Comparison of ENCODE assay signal across 8 cellular contexts in genomic region chr7:108497082-108497725, GRCh38. TPM values are rescaled to one million over a fixed set of nuclear protein-coding genes. Genes with fewer than 3 reads are reported as not detected.
DNase-seq lines count a peak whose midpoint lies in the region; ATAC-seq and TF ChIP-seq lines count a peak whose summit lies in the region.

No MANE protein-coding gene starts in this region.

- H3K9me3 ChIP-seq in right lobe of liver = no peaks in the 10 kb centered on the region

- no peaks in the 10 kb centered on the region for H3K4me1 ChIP-seq in right lobe of liver

- no peaks in the 10 kb centered on the region for H3K27me3 Mint-ChIP-seq in stimulated activated naive B cell treated with anti-CD40 and anti-IgM and Interleukin-4, amounts not matched to agents 10 μg/mL and 1 μg/mL and 100 μg/mL, for 72 hours

- intact Hi-C loops in right lobe of liver (cut with DNase I) = no loop called here

- H3K27ac Mint-ChIP-seq in stimulated activated naive B cell treated with anti-CD40 and anti-IgM and Interleukin-4, amounts not matched to agents 10 μg/mL and 1 μg/mL and 100 μg/mL, for 72 hours = no peak overlapping the region

- no peak for TF ChIP-seq POLR2A in right lobe of liver (IDR thresholded peaks at IDR 0.05)

- WGBS in right lobe of liver (ENCODE audit: insufficient coverage, low coverage, low lambda C conversion rate, missing lambda C conversion rate) = 88% methylated on average over 3 of the region's 3 CpGs

- no peak overlapping the region for H3K4me3 ChIP-seq in right lobe of liver

- H3K36me3 Mint-ChIP-seq in stimulated activated naive B cell treated with anti-CD40 and anti-IgM and Interleukin-4, amounts not matched to agents 10 μg/mL and 1 μg/mL and 100 μg/mL, for 72 hours = peaks cover 35 to 48% of the 10 kb centered on the region in 2 donors

- peaks cover 10 to 22% of the 10 kb centered on the region in 2 donors for H3K4me1 Mint-ChIP-seq in stimulated activated naive B cell treated with anti-CD40 and anti-IgM and Interleukin-4, amounts not matched to agents 10 μg/mL and 1 μg/mL and 100 μg/mL, for 72 hours

- ATAC-seq in HG02610 (IDR thresholded peaks at IDR 0.05; ENCODE audit: unreplicated experiment) = peak; percentile 83
- ATAC-seq in right lobe of liver = peak; percentile 77 to 86 (median 83)
- peak; percentile 64 to 67 for ATAC-seq in stimulated activated naive B cell treated with anti-CD40 and anti-IgM and Interleukin-4, amounts not matched to agents 10 μg/mL and 1 μg/mL and 100 μg/mL, for 72 hours (replicated peaks)

- no peak overlapping the region for H3K27ac ChIP-seq in right lobe of liver

- H3K27me3 ChIP-seq in right lobe of liver = no peaks in the 10 kb centered on the region

- peak; percentile 73 to 89 (median 86) for TF ChIP-seq CTCF in right lobe of liver (IDR thresholded peaks at IDR 0.05)

- H3K4me3 Mint-ChIP-seq in stimulated activated naive B cell treated with anti-CD40 and anti-IgM and Interleukin-4, amounts not matched to agents 10 μg/mL and 1 μg/mL and 100 μg/mL, for 72 hours = no peak overlapping the region

- peaks cover 0 to 22% (median 9%) of the 10 kb centered on the region in 4 donors for H3K36me3 ChIP-seq in right lobe of liver

- H3K9me3 Mint-ChIP-seq in stimulated activated naive B cell treated with anti-CD40 and anti-IgM and Interleukin-4, amounts not matched to agents 10 μg/mL and 1 μg/mL and 100 μg/mL, for 72 hours = no peaks in the 10 kb centered on the region

- peak; percentile 24 for DNase-seq in activated CD4-positive, CD25-positive, alpha-beta regulatory T cell treated with anti-CD3 and anti-CD28 coated beads, Interleukin-2, amount 50 U/mL, for 16 hours (ENCODE audit: low read depth, low spot score)
- no peak for DNase-seq in activated CD4-positive, CD25-positive, alpha-beta regulatory T cell treated with anti-CD3 and anti-CD28 coated beads, Interleukin-2, amount 50 U/mL, for 72 hours
- peak; percentile 55 for DNase-seq in NCI-H146 (lab: John Stamatoyannopoulos, UW)
- peak; percentile 60 for DNase-seq in SW480 (ENCODE audit: low spot score)
- peak; percentile 60 for DNase-seq in cerebellum (ENCODE audit: low spot score)
- DNase-seq in right lobe of liver = no peak
- DNase-seq in stimulated activated naive B cell treated with anti-CD40 and anti-IgM and Interleukin-4, amounts not matched to agents 10 μg/mL and 1 μg/mL and 100 μg/mL, for 72 hours = peak; percentile 39

RNA-seq across cellular contexts. Expression of gene PNPLA8, which starts 28.7 kb away (rescaled TPM):
- total RNA-seq in cerebellum = 49.3 TPM
- 10 to 100 TPM; 13.7 to 25.6 (median 17.0) TPM for total RNA-seq in right lobe of liver

RNA-seq across cellular contexts. Expression of gene NRCAM, which starts 41.0 kb away (rescaled TPM):
- 194 TPM for total RNA-seq in cerebellum
- total RNA-seq in right lobe of liver = 1 to 10 TPM in 1 of 6 experiments, under 1 TPM in 5; 0.16 to 1.9 (median 0.27) TPM

Comparison
In these comparisons a context has a peak if more than half of its experiments do, and no peak if none do; other contexts are left out.
1. DNase-seq: peak in activated CD4-positive, CD25-positive, alpha-beta regulatory T cell treated with anti-CD3 and anti-CD28 coated beads, Interleukin-2, amount 50 U/mL, for 16 hours (single experiment), NCI-H146 (single experiment), SW480 (single experiment), cerebellum (single experiment) and stimulated activated naive B cell treated with anti-CD40 and anti-IgM and Interleukin-4, amounts not matched to agents 10 μg/mL and 1 μg/mL and 100 μg/mL, for 72 hours (single experiment); none in activated CD4-positive, CD25-positive, alpha-beta regulatory T cell treated with anti-CD3 and anti-CD28 coated beads, Interleukin-2, amount 50 U/mL, for 72 hours (single experiment) and right lobe of liver (0 of 3).
2. RNA of gene NRCAM, which starts 41.0 kb away (total RNA-seq): 194 TPM in cerebellum (single experiment); 0.16 to 1.9 TPM in right lobe of liver; every median in the first group is over 10 times any median in the second.
3. Peak in every context shown above with its lines, with median percentiles within 50 percentile points of each other: ATAC-seq.